19 cellular contexts compared by ENCODE assay signal in genomic region chr5:33536802-33537201, GRCh38.
"Had no signal": no experiment of that assay in that cellular context is flagged by ENCODE, and none has a peak within 500 bp of the region (broad histone marks: within the 10 kb centered on the region; RNA-seq: fewer than 3 reads in every experiment).

No MANE protein-coding gene starts in this region.

- H3K9me3 ChIP-seq: esophagus squamous epithelium, gastrocnemius medialis, heart right ventricle, lower lobe of right lung, mucosa of descending colon had no signal

- H3K4me3 ChIP-seq: coronary artery, dorsolateral prefrontal cortex, esophagus squamous epithelium, gastrocnemius medialis, heart right ventricle, left lung, lower lobe of right lung, mucosa of descending colon had no signal

- DNase-seq: dermis blood vessel endothelial cell; dorsolateral prefrontal cortex; effector CD4-positive, alpha-beta T cell; effector memory CD4-positive, alpha-beta T cell; esophagus squamous epithelium; foreskin fibroblast; foreskin melanocyte; gastrocnemius medialis; glutamatergic neuron; head of caudate nucleus; heart right ventricle; hippocampal formation; left cardiac atrium; left lung; left ventricle myocardium superior; lower lobe of right lung; mesenchymal stem cell; mucosa of descending colon had no signal

- H3K27ac ChIP-seq: coronary artery, dorsolateral prefrontal cortex, esophagus squamous epithelium, gastrocnemius medialis, heart right ventricle, left lung, lower lobe of right lung had no signal

- H3K36me3 ChIP-seq: esophagus squamous epithelium, gastrocnemius medialis, left lung had no signal

- H3K27me3 ChIP-seq: esophagus squamous epithelium, gastrocnemius medialis, heart right ventricle, left lung had no signal

- H3K4me1 ChIP-seq: esophagus squamous epithelium, gastrocnemius medialis, left lung, lower lobe of right lung had no signal
